19 cellular contexts compared by ENCODE assay signal in the genomic region with DNA sequence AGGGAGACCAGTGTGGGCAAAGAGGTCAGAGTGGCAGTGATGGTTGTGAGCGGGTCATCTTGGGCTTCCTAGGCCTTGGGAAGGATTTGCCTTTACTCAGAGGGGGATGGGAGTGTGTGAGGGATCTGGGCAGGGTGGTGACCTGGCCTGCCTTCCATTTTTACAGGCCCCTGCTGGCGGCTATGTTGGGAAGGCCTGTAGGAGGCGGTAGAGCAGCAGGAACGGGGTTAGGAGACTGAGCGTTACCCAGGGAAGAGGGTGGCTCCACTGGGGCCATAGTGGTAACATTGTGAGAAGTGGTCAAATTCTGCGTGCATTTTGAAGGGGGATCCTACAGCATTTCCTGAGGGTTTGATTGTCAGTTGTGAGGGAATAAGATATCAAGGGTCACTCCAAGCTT.
DNase-seq lines count a peak whose midpoint lies in the region; ATAC-seq, FAIRE-seq and TF ChIP-seq lines count a peak whose summit lies in the region.
"Had no signal": no experiment of that assay in that cellular context is flagged by ENCODE, and none has a peak within 500 bp of the region (broad histone marks: within the 10 kb centered on the region; RNA-seq: fewer than 3 reads in every experiment).

No MANE protein-coding gene starts in this region.

- no peak overlapping the region for H3K4me3 Mint-ChIP-seq in nephron progenitor cell
- H3K4me3 Mint-ChIP-seq: IgD-negative memory B cell; stimulated activated naive CD8-positive, alpha-beta T cell treated with anti-CD3 and anti-CD28 coated beads, Interleukin-15, Interleukin-2, amounts not matched to agents 100 ng/mL and 50 ng/mL, for 24 hours had no signal

- H3K9me3 ChIP-seq in left lung, result no peaks in the 10 kb centered on the region
- H3K9me3 ChIP-seq: heart left ventricle, uterus had no signal

- intact Hi-C loops in left lung (cut with DNase I), result no loop called here
- intact Hi-C loops in posterior cingulate gyrus (cut with DNase I), result no loop called here

- no peak for FAIRE-seq in GM19239 (lab: Jason Lieb, UNC)

- peaks cover 35% of the 10 kb centered on the region for H3K4me1 Mint-ChIP-seq in nephron progenitor cell
- H3K4me1 Mint-ChIP-seq: IgD-negative memory B cell had no signal

- no peak overlapping the region for H3K27ac ChIP-seq in left lung
- H3K27ac ChIP-seq: epithelial cell of prostate, heart left ventricle, parathyroid adenoma, uterus had no signal

- peaks cover 0 to 18% of the 10 kb centered on the region in 2 donors for H3K4me1 ChIP-seq in left lung
- H3K4me1 ChIP-seq: parathyroid adenoma, uterus had no signal

- POLR2A ChIA-PET in GM10248 (lab: Yijun Ruan, JAX), result no interaction called here

- TF ChIP-seq CTCF in GM10266 (IDR thresholded peaks at IDR 0.05; ENCODE audit: control insufficient read depth, insufficient read depth, low read depth, missing control alignments) (peak; percentile 25), LNCaP clone FGC (IDR thresholded peaks at IDR 0.05; ENCODE audit: control insufficient read depth, extremely low read depth, insufficient read depth) (peak; percentile 46), cardiac fibroblast (IDR thresholded peaks at IDR 0.05; ENCODE audit: low read depth, low read length) (peak; percentile 6), nephron progenitor cell (IDR thresholded peaks at IDR 0.05) (peak; percentile 26), left lung (IDR thresholded peaks at IDR 0.05) (no peak), GM10248 (IDR thresholded peaks at IDR 0.05; ENCODE audit: control extremely low read depth, extremely low read depth, low read depth, missing control alignments) (no peak)

- peaks cover 5% of the 10 kb centered on the region for H3K27me3 Mint-ChIP-seq in nephron progenitor cell (ENCODE audit: low read depth, poor library complexity)

- H3K27ac Mint-ChIP-seq in nephron progenitor cell, result no peak overlapping the region
- H3K27ac Mint-ChIP-seq: stimulated activated naive CD8-positive, alpha-beta T cell treated with anti-CD3 and anti-CD28 coated beads, Interleukin-15, Interleukin-2, amounts not matched to agents 100 ng/mL and 50 ng/mL, for 24 hours had no signal

- DNase-seq in GM10266 (ENCODE audit: extremely low spot score) (no peak), LNCaP clone FGC (ENCODE audit: low read depth) (no peak), cardiac fibroblast (ENCODE audit: low read depth in 2 of 2) (no peak), nephron progenitor cell (no peak), GM19239 (ENCODE audit: insufficient read length, low spot score) (no peak), left lung (no peak), GM10248 (ENCODE audit: extremely low spot score) (no peak), posterior cingulate gyrus (no peak)
- DNase-seq: amniotic stem cell, C1 segment of cervical spinal cord, heart left ventricle, kidney glomerular epithelial cell, NCI-H1436, NCI-H2227 treated with DMSO at 0.1 percent for 48 hours, uterus had no signal

- H3K4me3 ChIP-seq in LNCaP clone FGC (ENCODE audit: low read depth, low read length) (no peak overlapping the region), cardiac fibroblast (replicated peaks in 1 of 2; ENCODE audit: low read depth in 2 of 2, low read length in 2 of 2) (no peak overlapping the region), left lung (no peak overlapping the region)
- H3K4me3 ChIP-seq: heart left ventricle, uterus had no signal

- no peaks in the 10 kb centered on the region for H3K9me3 Mint-ChIP-seq in nephron progenitor cell
- H3K9me3 Mint-ChIP-seq: IgD-negative memory B cell; stimulated activated naive CD8-positive, alpha-beta T cell treated with anti-CD3 and anti-CD28 coated beads, Interleukin-15, Interleukin-2, amounts not matched to agents 100 ng/mL and 50 ng/mL, for 24 hours had no signal

- peaks cover 38% of the 10 kb centered on the region for H3K36me3 Mint-ChIP-seq in nephron progenitor cell (ENCODE audit: low read depth)
- H3K36me3 Mint-ChIP-seq: IgD-negative memory B cell had no signal

- peaks cover 0 to under 1% of the 10 kb centered on the region in 2 donors for H3K36me3 ChIP-seq in left lung
- H3K36me3 ChIP-seq: uterus had no signal

- no peaks in the 10 kb centered on the region for H3K27me3 ChIP-seq in left lung
- H3K27me3 ChIP-seq: heart left ventricle, uterus had no signal

- CTCF ChIA-PET in GM10248 (lab: Yijun Ruan, JAX), result no interaction called here

- no peak for ATAC-seq in left lung
- ATAC-seq: heart left ventricle had no signal

Comparison
In these comparisons a context has a peak if more than half of its experiments do, and no peak if none do; other contexts are left out.
1. CTCF ChIP-seq: peak in GM10266 (single experiment), LNCaP clone FGC (single experiment), cardiac fibroblast (single experiment) and nephron progenitor cell (single experiment); none in left lung (0 of 2) and GM10248 (single experiment).